Comparison of ENCODE assay signal across 18 cellular contexts in the genomic region with DNA sequence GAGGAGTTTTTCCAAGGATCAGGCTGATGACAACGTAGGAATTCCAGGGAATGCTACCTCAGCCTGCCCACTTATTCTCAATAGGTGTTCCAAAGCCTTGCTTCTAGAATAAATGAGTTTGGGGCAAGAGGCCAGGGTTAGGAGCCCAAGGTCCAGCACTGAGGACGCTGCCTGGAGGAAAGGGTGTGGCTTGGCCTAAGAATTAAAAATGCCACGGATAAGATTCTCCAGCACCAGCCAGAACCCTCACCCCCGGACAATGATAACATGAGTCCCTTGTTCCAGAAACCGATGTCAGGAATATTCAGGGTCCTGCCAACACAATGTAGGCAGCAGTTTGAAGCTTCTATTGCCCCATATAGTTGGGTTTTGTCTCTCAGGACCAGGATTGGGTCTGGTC. TPM values are rescaled to one million over a fixed set of nuclear protein-coding genes. Genes with fewer than 3 reads are reported as not detected.
DNase-seq lines count a peak whose midpoint lies in the region; ATAC-seq and TF ChIP-seq lines count a peak whose summit lies in the region.
"Had no signal": no experiment of that assay in that cellular context is flagged by ENCODE, and none has a peak within 500 bp of the region (broad histone marks: within the 10 kb centered on the region; RNA-seq: fewer than 3 reads in every experiment).

No MANE protein-coding gene starts in this region.

- whole genome bisulfite sequencing in smooth muscle cell (ENCODE audit: low lambda C conversion rate) = 55% methylated on average over 5 of the region's 5 CpGs

- peak overlapping the region; percentile 47; the same call in 1 of the 2 replicates for H3K27ac Mint-ChIP-seq in GM23338
- no peak overlapping the region for H3K27ac Mint-ChIP-seq in activated T-helper 1 cell treated with anti-CD3 and anti-CD28 coated beads, Interleukin-12 subunit alpha, Interleukin-12 subunit beta, Interleukin-2, Interleukin-4 antibody, amounts not matched to agents 30 ng/mL and 10 ng/mL and 1 ng/mL, durations not matched to agents 14 hours and 24 hours and 36 hours
- H3K27ac Mint-ChIP-seq: activated naive CD4-positive, alpha-beta T cell treated with anti-CD3 and anti-CD28 coated beads, Interleukin-2, amount 50 U/mL, for 72 hours; naive thymus-derived CD4-positive, alpha-beta T cell had no signal

- no peak overlapping the region for H3K9ac ChIP-seq in smooth muscle cell (ENCODE audit: low read depth)

- no peaks in the 10 kb centered on the region for H3K9me3 Mint-ChIP-seq in GM23338
- no peaks in the 10 kb centered on the region for H3K9me3 Mint-ChIP-seq in activated T-helper 1 cell treated with anti-CD3 and anti-CD28 coated beads, Interleukin-12 subunit alpha, Interleukin-12 subunit beta, Interleukin-2, Interleukin-4 antibody, amounts not matched to agents 30 ng/mL and 10 ng/mL and 1 ng/mL, durations not matched to agents 14 hours and 24 hours and 36 hours
- H3K9me3 Mint-ChIP-seq: activated naive CD4-positive, alpha-beta T cell treated with anti-CD3 and anti-CD28 coated beads, Interleukin-2, amount 50 U/mL, for 72 hours; activated T-cell treated with anti-CD3 and anti-CD28 coated beads, Interleukin-2, amount 50 U/mL, for 4 hours; CD8-positive, alpha-beta memory T cell; naive thymus-derived CD4-positive, alpha-beta T cell had no signal

- H3K36me3 ChIP-seq in GM23338 (ENCODE audit: insufficient read depth) (peaks cover 69% of the 10 kb centered on the region), ascending aorta (peaks cover 9 to 34% of the 10 kb centered on the region in 2 donors), smooth muscle cell (ENCODE audit: low read depth) (no peaks in the 10 kb centered on the region)
- H3K36me3 ChIP-seq: prostate gland had no signal

- H3K79me2 ChIP-seq in GM23338 (replicated peaks; ENCODE audit: insufficient read depth) (peaks cover 100% of the 10 kb centered on the region), smooth muscle cell (ENCODE audit: low read depth) (peaks cover 100% of the 10 kb centered on the region)

- H3F3A ChIP-seq in GM23338 (replicated peaks; ENCODE audit: low read depth) (peaks cover 80% of the 10 kb centered on the region), smooth muscle cell (ENCODE audit: low read depth) (peaks cover 44% of the 10 kb centered on the region)

- no peaks in the 10 kb centered on the region for H3K27me3 ChIP-seq in GM23338 (ENCODE audit: insufficient read depth)
- H3K27me3 ChIP-seq in ascending aorta = no peaks in the 10 kb centered on the region
- H3K27me3 ChIP-seq in smooth muscle cell (ENCODE audit: low read depth) = no peaks in the 10 kb centered on the region
- H3K27me3 ChIP-seq: thyroid gland had no signal

- H4K20me1 ChIP-seq in GM23338 (replicated peaks; ENCODE audit: insufficient read depth) = peaks cover 100% of the 10 kb centered on the region
- H4K20me1 ChIP-seq in smooth muscle cell (ENCODE audit: low read depth) = peaks cover 100% of the 10 kb centered on the region

- DNase-seq in GM23338 (ENCODE audit: low spot score) (no peak), ascending aorta (ENCODE audit: low spot score in 2 of 2) (no peak), left lobe of liver (ENCODE audit: low spot score) (no peak), smooth muscle cell (lab: John Stamatoyannopoulos, UW; ENCODE audit: unreplicated experiment) (no peak), epidermal melanocyte (ENCODE audit: insufficient read length, low spot score) (no peak), activated T-cell treated with anti-CD3 and anti-CD28 coated beads for 4 hours (no peak)
- DNase-seq in activated T-cell treated with anti-CD3 and anti-CD28 coated beads, Interleukin-2, amount 50 U/mL, for 48 hours = no peak
- DNase-seq in activated T-helper 1 cell treated with anti-CD3 and anti-CD28 coated beads, Interleukin-12 subunit alpha, Interleukin-12 subunit beta, Interleukin-2, Interleukin-4 antibody, amounts not matched to agents 30 ng/mL and 10 ng/mL and 1 ng/mL, durations not matched to agents 14 hours and 24 hours and 36 hours (ENCODE audit: low spot score) = no peak
- DNase-seq: activated T-cell treated with anti-CD3 and anti-CD28 coated beads, Interleukin-2, amount 50 U/mL, for 4 hours; CD8-positive, alpha-beta memory T cell; DND-41; naive thymus-derived CD4-positive, alpha-beta T cell; RPMI8226; stimulated activated CD4-positive, alpha-beta T cell treated with anti-CD3 and anti-CD28 coated beads, Interleukin-12 subunit alpha, Interleukin-12 subunit beta, amount 100 ng/mL, for 4 hours; thyroid gland had no signal

- H3K4me3 Mint-ChIP-seq in GM23338 = peak overlapping the region; percentile 100
- no peak overlapping the region for H3K4me3 Mint-ChIP-seq in activated T-helper 1 cell treated with anti-CD3 and anti-CD28 coated beads, Interleukin-12 subunit alpha, Interleukin-12 subunit beta, Interleukin-2, Interleukin-4 antibody, amounts not matched to agents 30 ng/mL and 10 ng/mL and 1 ng/mL, durations not matched to agents 14 hours and 24 hours and 36 hours
- H3K4me3 Mint-ChIP-seq: activated T-cell treated with anti-CD3 and anti-CD28 coated beads, Interleukin-2, amount 50 U/mL, for 4 hours; CD8-positive, alpha-beta memory T cell had no signal

- H3K4me3 ChIP-seq in GM23338 (peak overlapping the region; percentile 98), ascending aorta (no peak overlapping the region), smooth muscle cell (no peak overlapping the region)
- H3K4me3 ChIP-seq: lung, prostate gland, thyroid gland had no signal

- H3K27ac ChIP-seq in GM23338 (ENCODE audit: low read depth) = peak overlapping the region; percentile 57
- peak overlapping the region; percentile 41 to 96 for H3K27ac ChIP-seq in ascending aorta
- H3K27ac ChIP-seq in smooth muscle cell (ENCODE audit: low read depth) = peak overlapping the region; percentile 65
- H3K27ac ChIP-seq: prostate gland, thyroid gland had no signal

- H3K36me3 Mint-ChIP-seq in GM23338 (ENCODE audit: low read depth) = peaks cover 97% of the 10 kb centered on the region
- peaks cover 2% of the 10 kb centered on the region for H3K36me3 Mint-ChIP-seq in activated T-helper 1 cell treated with anti-CD3 and anti-CD28 coated beads, Interleukin-12 subunit alpha, Interleukin-12 subunit beta, Interleukin-2, Interleukin-4 antibody, amounts not matched to agents 30 ng/mL and 10 ng/mL and 1 ng/mL, durations not matched to agents 14 hours and 24 hours and 36 hours (ENCODE audit: low read depth)
- H3K36me3 Mint-ChIP-seq: activated naive CD4-positive, alpha-beta T cell treated with anti-CD3 and anti-CD28 coated beads, Interleukin-2, amount 50 U/mL, for 72 hours; naive thymus-derived CD4-positive, alpha-beta T cell had no signal

- H3K9me3 ChIP-seq in ascending aorta (no peaks in the 10 kb centered on the region), smooth muscle cell (replicated peaks; ENCODE audit: low read depth) (no peaks in the 10 kb centered on the region)
- H3K9me3 ChIP-seq: prostate gland, thyroid gland had no signal

- ATAC-seq in GM23338 = no peak
- ATAC-seq in left lobe of liver = peak; percentile 35
- ATAC-seq: activated naive CD4-positive, alpha-beta T cell treated with anti-CD3 and anti-CD28 coated beads, Interleukin-2, amount 50 U/mL, for 72 hours; activated T-cell treated with anti-CD3 and anti-CD28 coated beads, Interleukin-2, amount 50 U/mL, for 4 hours; naive thymus-derived CD4-positive, alpha-beta T cell had no signal

- peaks cover 91% of the 10 kb centered on the region for H3K4me1 Mint-ChIP-seq in GM23338
- peaks cover 45% of the 10 kb centered on the region for H3K4me1 Mint-ChIP-seq in activated T-helper 1 cell treated with anti-CD3 and anti-CD28 coated beads, Interleukin-12 subunit alpha, Interleukin-12 subunit beta, Interleukin-2, Interleukin-4 antibody, amounts not matched to agents 30 ng/mL and 10 ng/mL and 1 ng/mL, durations not matched to agents 14 hours and 24 hours and 36 hours (ENCODE audit: low read depth)

- H2AFZ ChIP-seq in GM23338 (no peak overlapping the region), smooth muscle cell (ENCODE audit: low read depth) (no peak overlapping the region)

- peaks cover 12% of the 10 kb centered on the region for H3K27me3 Mint-ChIP-seq in GM23338 (ENCODE audit: insufficient read depth, low read depth, poor library complexity)
- H3K27me3 Mint-ChIP-seq in activated T-helper 1 cell treated with anti-CD3 and anti-CD28 coated beads, Interleukin-12 subunit alpha, Interleukin-12 subunit beta, Interleukin-2, Interleukin-4 antibody, amounts not matched to agents 30 ng/mL and 10 ng/mL and 1 ng/mL, durations not matched to agents 14 hours and 24 hours and 36 hours (ENCODE audit: insufficient read depth) = peaks cover 5% of the 10 kb centered on the region

- H3K4me2 ChIP-seq in GM23338 (peak overlapping the region; percentile 100), smooth muscle cell (peak overlapping the region; percentile 97)

- H3K9me2 ChIP-seq in GM23338 (ENCODE audit: insufficient read depth) = no peaks in the 10 kb centered on the region

- TF ChIP-seq CTCF in GM23338 (conservative IDR thresholded peaks at IDR 0.05; ENCODE audit: low read depth in 2 of 2) (no peak), ascending aorta (IDR thresholded peaks at IDR 0.05) (no peak), smooth muscle cell (IDR thresholded peaks at IDR 0.05; ENCODE audit: borderline replicate concordance, insufficient read depth, poor library complexity, severe bottlenecking) (no peak)

- peaks cover 94% of the 10 kb centered on the region for H3K4me1 ChIP-seq in GM23338 (ENCODE audit: insufficient read depth)
- peaks cover 9 to 61% of the 10 kb centered on the region in 2 donors for H3K4me1 ChIP-seq in ascending aorta
- H3K4me1 ChIP-seq in smooth muscle cell (ENCODE audit: low read depth) = peaks cover 42% of the 10 kb centered on the region
- H3K4me1 ChIP-seq: prostate gland had no signal

- intact Hi-C loops in ascending aorta (cut with DNase I) = no loop called here
- intact Hi-C loops in activated T-helper 1 cell treated with anti-CD3 and anti-CD28 coated beads, Interleukin-12 subunit alpha, Interleukin-12 subunit beta, Interleukin-2, Interleukin-4 antibody, amounts not matched to agents 30 ng/mL and 10 ng/mL and 1 ng/mL, durations not matched to agents 14 hours and 24 hours and 36 hours (cut with micrococcal nuclease) = loop anchor here (5.0 kb wide), 1 partner anchor 230 kb away; no protein-coding TSS in a partner anchor

TF ChIP-seq in GM23338, 12 proteins besides CTCF, POLR2A, EP300 and RAD21:
- no peak for TF ChIP-seq JUNB (IDR thresholded peaks at IDR 0.05; ENCODE audit: unreplicated experiment)
- no peak for TF ChIP-seq CREB1 (CRISPR knock-in tag; IDR thresholded peaks at IDR 0.05; ENCODE audit: low read depth)

RNA-seq across cellular contexts. Expression of a gene that starts 7.6 kb away (rescaled TPM):
- 177 and 240 TPM in 2 replicates for total RNA-seq in GM23338 (2014; rRNA removed; shearing (Covaris generic))
- polyA plus RNA-seq in GM23338 (2016; fragmentation: Nextera tagmentation; extraction: Ambion mirVana) = 70.6 and 70.9 TPM in 2 replicates
- total RNA-seq in ascending aorta = 111 TPM
- total RNA-seq in left lobe of liver = 6.9 TPM
- 62.7 and 74.2 TPM in 2 replicates for total RNA-seq in smooth muscle cell
- 47.4 and 49.3 TPM in 2 replicates for polyA plus RNA-seq in smooth muscle cell
- 1.7 and 2.4 TPM in 2 replicates for total RNA-seq in activated T-helper 1 cell treated with anti-CD3 and anti-CD28 coated beads, Interleukin-12 subunit alpha, Interleukin-12 subunit beta, Interleukin-2, Interleukin-4 antibody, amounts not matched to agents 30 ng/mL and 10 ng/mL and 1 ng/mL, durations not matched to agents 14 hours and 24 hours and 36 hours
- polyA plus RNA-seq: CD8-positive, alpha-beta memory T cell; naive thymus-derived CD4-positive, alpha-beta T cell had no signal
